1 cellular context compared by ENCODE assay signal in the genomic region with DNA sequence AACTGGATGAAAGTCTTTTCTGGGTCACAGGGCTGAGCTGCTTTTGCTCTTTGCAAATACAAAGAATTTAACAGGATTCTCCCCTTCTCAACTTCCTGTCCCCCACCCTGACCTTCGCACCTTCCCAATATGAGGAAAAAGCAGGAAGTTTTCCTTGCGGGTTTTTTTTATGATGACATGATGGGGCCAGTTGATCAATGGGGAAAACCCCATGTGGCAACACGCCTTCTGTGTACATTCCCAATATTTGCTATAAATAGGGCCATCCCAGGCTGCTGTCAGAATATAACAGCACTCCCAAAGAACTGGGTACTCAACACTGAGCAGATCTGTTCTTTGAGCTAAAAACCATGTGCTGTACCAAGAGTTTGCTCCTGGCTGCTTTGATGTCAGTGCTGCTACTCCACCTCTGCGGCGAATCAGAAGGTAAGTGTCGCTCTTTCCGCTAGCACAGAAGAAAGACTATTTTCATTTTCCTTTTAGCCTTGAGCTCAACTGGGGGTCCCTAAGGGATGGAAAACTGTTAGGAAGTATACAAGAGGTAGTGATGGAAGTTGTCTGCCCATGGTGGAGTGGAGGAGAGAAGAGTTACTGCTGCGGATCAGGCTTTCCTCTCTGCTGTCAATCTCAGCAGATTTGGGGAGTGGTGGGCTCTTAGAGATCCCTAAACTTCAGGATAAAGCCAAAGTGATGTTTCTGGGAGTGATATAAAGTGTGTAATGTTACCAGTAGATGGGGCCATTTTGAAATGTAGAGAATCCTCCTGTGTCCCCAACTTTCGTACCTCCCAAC.
TF ChIP-seq lines count a peak whose summit lies in the region.

A gene with protein sequence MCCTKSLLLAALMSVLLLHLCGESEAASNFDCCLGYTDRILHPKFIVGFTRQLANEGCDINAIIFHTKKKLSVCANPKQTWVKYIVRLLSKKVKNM (plus strand): TSS at position 281 of the 792 bp plus-strand sequence. CDS start 70 bp downstream, at position 351.

TF ChIP-seq in HepG2, 621 proteins besides CTCF, POLR2A, EP300 and RAD21 (continued from another document and continues in another):
- TF ChIP-seq, protein P1, sequence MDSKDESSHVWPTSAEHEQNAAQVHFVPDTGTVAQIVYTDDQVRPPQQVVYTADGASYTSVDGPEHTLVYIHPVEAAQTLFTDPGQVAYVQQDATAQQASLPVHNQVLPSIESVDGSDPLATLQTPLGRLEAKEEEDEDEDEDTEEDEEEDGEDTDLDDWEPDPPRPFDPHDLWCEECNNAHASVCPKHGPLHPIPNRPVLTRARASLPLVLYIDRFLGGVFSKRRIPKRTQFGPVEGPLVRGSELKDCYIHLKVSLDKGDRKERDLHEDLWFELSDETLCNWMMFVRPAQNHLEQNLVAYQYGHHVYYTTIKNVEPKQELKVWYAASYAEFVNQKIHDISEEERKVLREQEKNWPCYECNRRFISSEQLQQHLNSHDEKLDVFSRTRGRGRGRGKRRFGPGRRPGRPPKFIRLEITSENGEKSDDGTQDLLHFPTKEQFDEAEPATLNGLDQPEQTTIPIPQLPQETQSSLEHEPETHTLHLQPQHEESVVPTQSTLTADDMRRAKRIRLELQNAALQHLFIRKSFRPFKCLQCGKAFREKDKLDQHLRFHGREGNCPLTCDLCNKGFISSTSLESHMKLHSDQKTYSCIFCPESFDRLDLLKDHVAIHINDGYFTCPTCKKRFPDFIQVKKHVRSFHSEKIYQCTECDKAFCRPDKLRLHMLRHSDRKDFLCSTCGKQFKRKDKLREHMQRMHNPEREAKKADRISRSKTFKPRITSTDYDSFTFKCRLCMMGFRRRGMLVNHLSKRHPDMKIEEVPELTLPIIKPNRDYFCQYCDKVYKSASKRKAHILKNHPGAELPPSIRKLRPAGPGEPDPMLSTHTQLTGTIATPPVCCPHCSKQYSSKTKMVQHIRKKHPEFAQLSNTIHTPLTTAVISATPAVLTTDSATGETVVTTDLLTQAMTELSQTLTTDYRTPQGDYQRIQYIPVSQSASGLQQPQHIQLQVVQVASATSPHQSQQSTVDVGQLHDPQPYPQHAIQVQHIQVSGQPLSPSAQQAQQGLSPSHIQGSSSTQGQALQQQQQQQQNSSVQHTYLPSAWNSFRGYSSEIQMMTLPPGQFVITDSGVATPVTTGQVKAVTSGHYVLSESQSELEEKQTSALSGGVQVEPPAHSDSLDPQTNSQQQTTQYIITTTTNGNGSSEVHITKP (CRISPR knock-in tag; IDR thresholded peaks at IDR 0.05; ENCODE audit: low read depth), result peak; percentile 73
- TF ChIP-seq ATAD3A (CRISPR knock-in tag; IDR thresholded peaks at IDR 0.05) (no peak), ZFAT (CRISPR knock-in tag; conservative IDR thresholded peaks at IDR 0.05) (no peak), HDAC1 (CRISPR knock-in tag; IDR thresholded peaks at IDR 0.05) (peak; percentile 87), ELF4 (CRISPR knock-in tag; IDR thresholded peaks at IDR 0.05; ENCODE audit: borderline replicate concordance) (peak; percentile 98), MBNL3 (CRISPR knock-in tag; conservative IDR thresholded peaks at IDR 0.05) (no peak), ZNF124 (CRISPR knock-in tag; IDR thresholded peaks at IDR 0.05) (peak; percentile 91; the same call in 1 of the 2 replicates), ZNF558 (CRISPR knock-in tag; IDR thresholded peaks at IDR 0.05; ENCODE audit: borderline replicate concordance) (peak; percentile 72; the same call in 1 of the 2 replicates), KLF15 (CRISPR knock-in tag; IDR thresholded peaks at IDR 0.05; ENCODE audit: borderline replicate concordance) (no peak), ZNF564 (CRISPR knock-in tag; IDR thresholded peaks at IDR 0.05) (peak; percentile 83; the same call in 1 of the 2 replicates), HDAC2 (CRISPR knock-in tag; IDR thresholded peaks at IDR 0.05) (peak; percentile 73), ZNF589 (CRISPR knock-in tag; conservative IDR thresholded peaks at IDR 0.05) (peak; percentile 18; the same call in 1 of the 2 replicates), YEATS2 (CRISPR knock-in tag; IDR thresholded peaks at IDR 0.05; ENCODE audit: borderline replicate concordance) (peak; percentile 35; the same call in 1 of the 2 replicates), BORCS8-MEF2B (CRISPR knock-in tag; IDR thresholded peaks at IDR 0.05) (peak; percentile 68), ZNF30 (CRISPR knock-in tag; IDR thresholded peaks at IDR 0.05) (no peak), ZNF468 (CRISPR knock-in tag; IDR thresholded peaks at IDR 0.05) (no peak), SAP130 (CRISPR knock-in tag; IDR thresholded peaks at IDR 0.05; ENCODE audit: low read depth) (peak; percentile 93)
- TF ChIP-seq, protein P2, sequence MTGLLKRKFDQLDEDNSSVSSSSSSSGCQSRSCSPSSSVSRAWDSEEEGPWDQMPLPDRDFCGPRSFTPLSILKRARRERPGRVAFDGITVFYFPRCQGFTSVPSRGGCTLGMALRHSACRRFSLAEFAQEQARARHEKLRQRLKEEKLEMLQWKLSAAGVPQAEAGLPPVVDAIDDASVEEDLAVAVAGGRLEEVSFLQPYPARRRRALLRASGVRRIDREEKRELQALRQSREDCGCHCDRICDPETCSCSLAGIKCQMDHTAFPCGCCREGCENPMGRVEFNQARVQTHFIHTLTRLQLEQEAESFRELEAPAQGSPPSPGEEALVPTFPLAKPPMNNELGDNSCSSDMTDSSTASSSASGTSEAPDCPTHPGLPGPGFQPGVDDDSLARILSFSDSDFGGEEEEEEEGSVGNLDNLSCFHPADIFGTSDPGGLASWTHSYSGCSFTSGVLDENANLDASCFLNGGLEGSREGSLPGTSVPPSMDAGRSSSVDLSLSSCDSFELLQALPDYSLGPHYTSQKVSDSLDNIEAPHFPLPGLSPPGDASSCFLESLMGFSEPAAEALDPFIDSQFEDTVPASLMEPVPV (CRISPR knock-in tag; IDR thresholded peaks at IDR 0.05), result 0 out of 2 replicates have a peak, but pooled peaks have one; percentile 69
- TF ChIP-seq, protein P3, sequence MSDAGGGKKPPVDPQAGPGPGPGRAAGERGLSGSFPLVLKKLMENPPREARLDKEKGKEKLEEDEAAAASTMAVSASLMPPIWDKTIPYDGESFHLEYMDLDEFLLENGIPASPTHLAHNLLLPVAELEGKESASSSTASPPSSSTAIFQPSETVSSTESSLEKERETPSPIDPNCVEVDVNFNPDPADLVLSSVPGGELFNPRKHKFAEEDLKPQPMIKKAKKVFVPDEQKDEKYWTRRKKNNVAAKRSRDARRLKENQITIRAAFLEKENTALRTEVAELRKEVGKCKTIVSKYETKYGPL (CRISPR knock-in tag; IDR thresholded peaks at IDR 0.05), result no peak
- TF ChIP-seq, protein P4, sequence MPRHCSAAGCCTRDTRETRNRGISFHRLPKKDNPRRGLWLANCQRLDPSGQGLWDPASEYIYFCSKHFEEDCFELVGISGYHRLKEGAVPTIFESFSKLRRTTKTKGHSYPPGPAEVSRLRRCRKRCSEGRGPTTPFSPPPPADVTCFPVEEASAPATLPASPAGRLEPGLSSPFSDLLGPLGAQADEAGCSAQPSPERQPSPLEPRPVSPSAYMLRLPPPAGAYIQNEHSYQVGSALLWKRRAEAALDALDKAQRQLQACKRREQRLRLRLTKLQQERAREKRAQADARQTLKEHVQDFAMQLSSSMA (CRISPR knock-in tag; IDR thresholded peaks at IDR 0.05), result peak; percentile 59; the same call in 1 of the 2 replicates
- TF ChIP-seq, protein P5, sequence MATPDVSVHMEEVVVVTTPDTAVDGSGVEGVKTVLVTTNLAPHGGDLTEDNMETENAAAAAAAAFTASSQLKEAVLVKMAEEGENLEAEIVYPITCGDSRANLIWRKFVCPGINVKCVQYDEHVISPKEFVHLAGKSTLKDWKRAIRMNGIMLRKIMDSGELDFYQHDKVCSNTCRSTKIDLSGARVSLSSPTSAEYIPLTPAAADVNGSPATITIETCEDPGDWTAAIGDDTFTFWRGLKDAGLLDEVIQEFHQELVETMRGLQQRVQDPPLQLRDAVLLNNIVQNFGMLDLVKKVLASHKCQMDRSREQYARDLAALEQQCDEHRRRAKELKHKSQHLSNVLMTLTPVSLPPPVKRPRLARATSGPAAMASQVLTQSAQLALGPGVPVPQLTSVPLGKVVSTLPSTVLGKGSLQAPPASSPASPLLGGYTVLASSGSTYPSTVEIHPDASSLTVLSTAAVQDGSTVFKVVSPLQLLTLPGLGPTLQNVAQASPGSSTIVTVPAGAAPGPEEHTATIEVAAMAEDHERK (CRISPR knock-in tag; IDR thresholded peaks at IDR 0.05; ENCODE audit: low read depth), result no peak
- TF ChIP-seq, protein P6, sequence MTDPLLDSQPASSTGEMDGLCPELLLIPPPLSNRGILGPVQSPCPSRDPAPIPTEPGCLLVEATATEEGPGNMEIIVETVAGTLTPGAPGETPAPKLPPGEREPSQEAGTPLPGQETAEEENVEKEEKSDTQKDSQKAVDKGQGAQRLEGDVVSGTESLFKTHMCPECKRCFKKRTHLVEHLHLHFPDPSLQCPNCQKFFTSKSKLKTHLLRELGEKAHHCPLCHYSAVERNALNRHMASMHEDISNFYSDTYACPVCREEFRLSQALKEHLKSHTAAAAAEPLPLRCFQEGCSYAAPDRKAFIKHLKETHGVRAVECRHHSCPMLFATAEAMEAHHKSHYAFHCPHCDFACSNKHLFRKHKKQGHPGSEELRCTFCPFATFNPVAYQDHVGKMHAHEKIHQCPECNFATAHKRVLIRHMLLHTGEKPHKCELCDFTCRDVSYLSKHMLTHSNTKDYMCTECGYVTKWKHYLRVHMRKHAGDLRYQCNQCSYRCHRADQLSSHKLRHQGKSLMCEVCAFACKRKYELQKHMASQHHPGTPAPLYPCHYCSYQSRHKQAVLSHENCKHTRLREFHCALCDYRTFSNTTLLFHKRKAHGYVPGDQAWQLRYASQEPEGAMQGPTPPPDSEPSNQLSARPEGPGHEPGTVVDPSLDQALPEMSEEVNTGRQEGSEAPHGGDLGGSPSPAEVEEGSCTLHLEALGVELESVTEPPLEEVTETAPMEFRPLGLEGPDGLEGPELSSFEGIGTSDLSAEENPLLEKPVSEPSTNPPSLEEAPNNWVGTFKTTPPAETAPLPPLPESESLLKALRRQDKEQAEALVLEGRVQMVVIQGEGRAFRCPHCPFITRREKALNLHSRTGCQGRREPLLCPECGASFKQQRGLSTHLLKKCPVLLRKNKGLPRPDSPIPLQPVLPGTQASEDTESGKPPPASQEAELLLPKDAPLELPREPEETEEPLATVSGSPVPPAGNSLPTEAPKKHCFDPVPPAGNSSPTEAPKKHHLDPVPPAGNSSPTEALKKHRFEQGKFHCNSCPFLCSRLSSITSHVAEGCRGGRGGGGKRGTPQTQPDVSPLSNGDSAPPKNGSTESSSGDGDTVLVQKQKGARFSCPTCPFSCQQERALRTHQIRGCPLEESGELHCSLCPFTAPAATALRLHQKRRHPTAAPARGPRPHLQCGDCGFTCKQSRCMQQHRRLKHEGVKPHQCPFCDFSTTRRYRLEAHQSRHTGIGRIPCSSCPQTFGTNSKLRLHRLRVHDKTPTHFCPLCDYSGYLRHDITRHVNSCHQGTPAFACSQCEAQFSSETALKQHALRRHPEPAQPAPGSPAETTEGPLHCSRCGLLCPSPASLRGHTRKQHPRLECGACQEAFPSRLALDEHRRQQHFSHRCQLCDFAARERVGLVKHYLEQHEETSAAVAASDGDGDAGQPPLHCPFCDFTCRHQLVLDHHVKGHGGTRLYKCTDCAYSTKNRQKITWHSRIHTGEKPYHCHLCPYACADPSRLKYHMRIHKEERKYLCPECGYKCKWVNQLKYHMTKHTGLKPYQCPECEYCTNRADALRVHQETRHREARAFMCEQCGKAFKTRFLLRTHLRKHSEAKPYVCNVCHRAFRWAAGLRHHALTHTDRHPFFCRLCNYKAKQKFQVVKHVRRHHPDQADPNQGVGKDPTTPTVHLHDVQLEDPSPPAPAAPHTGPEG (CRISPR knock-in tag; IDR thresholded peaks at IDR 0.05), result no peak
- TF ChIP-seq, protein P7, sequence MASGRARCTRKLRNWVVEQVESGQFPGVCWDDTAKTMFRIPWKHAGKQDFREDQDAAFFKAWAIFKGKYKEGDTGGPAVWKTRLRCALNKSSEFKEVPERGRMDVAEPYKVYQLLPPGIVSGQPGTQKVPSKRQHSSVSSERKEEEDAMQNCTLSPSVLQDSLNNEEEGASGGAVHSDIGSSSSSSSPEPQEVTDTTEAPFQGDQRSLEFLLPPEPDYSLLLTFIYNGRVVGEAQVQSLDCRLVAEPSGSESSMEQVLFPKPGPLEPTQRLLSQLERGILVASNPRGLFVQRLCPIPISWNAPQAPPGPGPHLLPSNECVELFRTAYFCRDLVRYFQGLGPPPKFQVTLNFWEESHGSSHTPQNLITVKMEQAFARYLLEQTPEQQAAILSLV (CRISPR knock-in tag; IDR thresholded peaks at IDR 0.05; ENCODE audit: borderline replicate concordance), result no peak
- TF ChIP-seq, protein P8, sequence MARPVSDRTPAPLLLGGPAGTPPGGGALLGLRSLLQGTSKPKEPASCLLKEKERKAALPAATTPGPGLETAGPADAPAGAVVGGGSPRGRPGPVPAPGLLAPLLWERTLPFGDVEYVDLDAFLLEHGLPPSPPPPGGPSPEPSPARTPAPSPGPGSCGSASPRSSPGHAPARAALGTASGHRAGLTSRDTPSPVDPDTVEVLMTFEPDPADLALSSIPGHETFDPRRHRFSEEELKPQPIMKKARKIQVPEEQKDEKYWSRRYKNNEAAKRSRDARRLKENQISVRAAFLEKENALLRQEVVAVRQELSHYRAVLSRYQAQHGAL (CRISPR knock-in tag; IDR thresholded peaks at IDR 0.05; ENCODE audit: not compliant biosample characterization), result no peak
- TF ChIP-seq, protein P9, sequence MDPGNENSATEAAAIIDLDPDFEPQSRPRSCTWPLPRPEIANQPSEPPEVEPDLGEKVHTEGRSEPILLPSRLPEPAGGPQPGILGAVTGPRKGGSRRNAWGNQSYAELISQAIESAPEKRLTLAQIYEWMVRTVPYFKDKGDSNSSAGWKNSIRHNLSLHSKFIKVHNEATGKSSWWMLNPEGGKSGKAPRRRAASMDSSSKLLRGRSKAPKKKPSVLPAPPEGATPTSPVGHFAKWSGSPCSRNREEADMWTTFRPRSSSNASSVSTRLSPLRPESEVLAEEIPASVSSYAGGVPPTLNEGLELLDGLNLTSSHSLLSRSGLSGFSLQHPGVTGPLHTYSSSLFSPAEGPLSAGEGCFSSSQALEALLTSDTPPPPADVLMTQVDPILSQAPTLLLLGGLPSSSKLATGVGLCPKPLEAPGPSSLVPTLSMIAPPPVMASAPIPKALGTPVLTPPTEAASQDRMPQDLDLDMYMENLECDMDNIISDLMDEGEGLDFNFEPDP (CRISPR knock-in tag; conservative IDR thresholded peaks at IDR 0.05), result no peak
